ENCODE assay signal across 22 cellular contexts in the genomic region with DNA sequence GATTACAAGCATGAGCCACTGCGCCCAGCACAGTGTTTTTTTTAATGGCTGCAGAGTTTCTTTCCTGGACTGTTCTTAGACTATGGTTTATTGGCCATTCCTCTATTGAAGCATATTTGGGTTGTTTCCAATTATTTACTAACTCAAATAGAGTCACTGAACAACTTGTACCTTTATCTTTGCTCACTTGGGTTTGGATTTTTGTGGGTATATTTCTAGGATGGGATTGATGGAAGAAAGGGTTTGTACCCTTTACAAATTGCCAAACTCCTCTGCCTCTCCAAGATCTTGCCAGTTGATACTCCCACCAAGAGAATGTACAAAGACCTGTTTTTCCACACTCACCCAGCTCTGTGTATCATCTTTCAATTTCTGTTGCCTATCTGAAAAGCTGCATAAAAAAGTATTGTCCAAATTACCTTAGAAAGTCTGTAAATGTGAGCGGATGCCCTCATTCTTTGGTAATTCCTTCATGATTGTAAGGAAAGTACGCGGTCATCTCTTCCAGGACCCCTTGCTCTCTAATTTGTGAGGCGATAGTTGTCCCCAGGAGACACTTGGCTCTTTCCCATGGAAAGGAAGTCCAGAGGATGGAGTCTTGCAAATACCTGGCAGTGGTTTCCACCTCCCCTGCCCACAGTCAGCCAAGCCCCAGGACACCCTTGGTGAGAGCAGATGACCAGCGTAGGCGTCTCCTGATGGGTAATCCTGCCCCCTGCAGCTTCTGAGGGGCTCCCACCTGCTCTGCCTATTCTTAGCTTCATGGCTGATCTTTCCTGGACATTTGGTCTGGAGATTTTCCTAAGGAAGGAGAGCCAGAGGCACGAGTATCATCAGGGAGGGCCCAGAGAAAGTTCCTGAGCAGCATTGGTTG.
"Had no signal": no experiment of that assay in that cellular context is flagged by ENCODE, and none has a peak within 500 bp of the region (broad histone marks: within the 10 kb centered on the region; RNA-seq: fewer than 3 reads in every experiment).

No MANE protein-coding gene starts in this region.

- H3K4me3 ChIP-seq: esophagus muscularis mucosa, left ventricle myocardium inferior, testis, upper lobe of left lung had no signal

- H3K9me3 Mint-ChIP-seq: activated naive CD8-positive, alpha-beta T cell treated with anti-CD3 and anti-CD28 coated beads, Interleukin-2, amount 50 U/mL, for 24 hours; natural killer cell; stimulated activated naive B cell treated with anti-CD40 and anti-IgM and Interleukin-4, amounts not matched to agents 10 μg/mL and 1 μg/mL and 100 μg/mL, for 72 hours had no signal

- ATAC-seq: activated naive CD8-positive, alpha-beta T cell treated with anti-CD3 and anti-CD28 coated beads, Interleukin-2, amount 50 U/mL, for 24 hours; natural killer cell; stimulated activated naive B cell treated with anti-CD40 and anti-IgM and Interleukin-4, amounts not matched to agents 10 μg/mL and 1 μg/mL and 100 μg/mL, for 72 hours; T-cell had no signal

- H3K27ac Mint-ChIP-seq: activated CD4-positive, alpha-beta memory T cell treated with anti-CD3 and anti-CD28 coated beads, Interleukin-2, amount 10 ng/mL, durations not matched to agents 7 days and 5 days; activated naive CD8-positive, alpha-beta T cell treated with anti-CD3 and anti-CD28 coated beads, Interleukin-2, amount 50 U/mL, for 24 hours; mesothelial cell of epicardium; natural killer cell; progenitor cell of endocrine pancreas; stimulated activated naive B cell treated with anti-CD40 and anti-IgM and Interleukin-4, amounts not matched to agents 10 μg/mL and 1 μg/mL and 100 μg/mL, for 72 hours; T-cell had no signal

- H3K27me3 ChIP-seq: esophagus muscularis mucosa, testis, upper lobe of left lung had no signal

- DNase-seq: activated CD4-positive, alpha-beta memory T cell treated with anti-CD3 and anti-CD28 coated beads, Interleukin-2, amount 10 ng/mL, durations not matched to agents 7 days and 5 days; activated CD4-positive, alpha-beta T cell treated with anti-CD3 and anti-CD28 coated beads for 48 hours; activated gamma-delta T cell; activated naive CD4-positive, alpha-beta T cell treated with anti-CD3 and anti-CD28 coated beads, Interleukin-2, amount 50 U/mL, for 16 hours; activated naive CD8-positive, alpha-beta T cell treated with anti-CD3 and anti-CD28 coated beads, Interleukin-2, amount 50 U/mL, for 24 hours; activated T-cell treated with anti-CD3 and anti-CD28 coated beads for 4 hours; effector memory CD4-positive, alpha-beta T cell; glutamatergic neuron; hypothalamus; left ventricle myocardium inferior; natural killer cell; stimulated activated CD4-positive, alpha-beta T cell treated with anti-CD3 and anti-CD28 coated beads, Interleukin-2, amount 100 ng/mL, for 48 hours; stimulated activated CD8-positive, alpha-beta memory T cell treated with anti-CD3 and anti-CD28 coated beads, Interleukin-4, amount 100 ng/mL, for 48 hours; stimulated activated naive B cell treated with anti-CD40 and anti-IgM and Interleukin-4, amounts not matched to agents 10 μg/mL and 1 μg/mL and 100 μg/mL, for 72 hours; T-cell; T1000; testis; upper lobe of left lung had no signal

- H3K4me1 ChIP-seq: testis, upper lobe of left lung had no signal

- H3K4me1 Mint-ChIP-seq: natural killer cell, T-cell had no signal

- H3K36me3 Mint-ChIP-seq: natural killer cell; stimulated activated naive B cell treated with anti-CD40 and anti-IgM and Interleukin-4, amounts not matched to agents 10 μg/mL and 1 μg/mL and 100 μg/mL, for 72 hours; T-cell had no signal

- H3K9me3 ChIP-seq: testis, upper lobe of left lung had no signal

- H3K27ac ChIP-seq: esophagus muscularis mucosa, left ventricle myocardium inferior, testis, upper lobe of left lung had no signal

- H3K4me3 Mint-ChIP-seq: activated CD4-positive, alpha-beta memory T cell treated with anti-CD3 and anti-CD28 coated beads, Interleukin-2, amount 10 ng/mL, durations not matched to agents 7 days and 5 days; activated naive CD8-positive, alpha-beta T cell treated with anti-CD3 and anti-CD28 coated beads, Interleukin-2, amount 50 U/mL, for 24 hours; brain; mesothelial cell of epicardium; natural killer cell; stimulated activated naive B cell treated with anti-CD40 and anti-IgM and Interleukin-4, amounts not matched to agents 10 μg/mL and 1 μg/mL and 100 μg/mL, for 72 hours; T-cell had no signal

- H3K27me3 Mint-ChIP-seq: activated naive CD8-positive, alpha-beta T cell treated with anti-CD3 and anti-CD28 coated beads, Interleukin-2, amount 50 U/mL, for 24 hours; progenitor cell of endocrine pancreas; T-cell had no signal
